Comparison of ENCODE assay signal across 8 cellular contexts in genomic region chr19:18091217-18091608, GRCh38. TPM values are rescaled to one million over a fixed set of nuclear protein-coding genes. Genes with fewer than 3 reads are reported as not detected.
DNase-seq lines count a peak whose midpoint lies in the region; ATAC-seq and TF ChIP-seq lines count a peak whose summit lies in the region.

No MANE protein-coding gene starts in this region.

- peaks cover 0 to 7% of the 10 kb centered on the region in 2 donors for H3K4me1 ChIP-seq in adrenal gland (replicated peaks in 1 of 2)

- no peak for TF ChIP-seq CTCF in adrenal gland (IDR thresholded peaks at IDR 0.05)

- no peaks in the 10 kb centered on the region for H3K36me3 ChIP-seq in adrenal gland (replicated peaks in 1 of 2)

- H3K4me3 ChIP-seq in adrenal gland: no peak overlapping the region
- H3K4me3 ChIP-seq in skin epidermis: no peak overlapping the region

- TF ChIP-seq POLR2A in GM15510 (IDR thresholded peaks at IDR 0.05; ENCODE audit: borderline replicate concordance, extremely low read depth, insufficient read length) (peak; percentile 54), adrenal gland (IDR thresholded peaks at IDR 0.05) (no peak)

- H3K9me3 ChIP-seq in adrenal gland (replicated peaks in 1 of 3): no peaks in the 10 kb centered on the region

- ATAC-seq in GM18870 (IDR thresholded peaks at IDR 0.05; ENCODE audit: unreplicated experiment) (no peak), HG03565 (IDR thresholded peaks at IDR 0.05; ENCODE audit: unreplicated experiment) (no peak)

- peak overlapping the region in 2 of 5 donors; percentile 30 to 69 for H3K27ac ChIP-seq in adrenal gland
- peak overlapping the region in 17 of 21 experiments; percentile 25 to 88 (median 70) for H3K27ac ChIP-seq in skin epidermis

- DNase-seq in T-helper 9 cell (peak; percentile 73), adrenal gland (peak in 6 of 7 donors; percentile 42 to 69 (median 50)), NCI-H2081 treated with DMSO at 0.1 percent for 48 hours (lab: John Stamatoyannopoulos, UW) (no peak), kidney tubule cell (ENCODE audit: low spot score) (no peak)

- WGBS in adrenal gland, 4 donors: 51 to 63% (median 53%) methylated on average over 6 to 12 of the region's 12 CpGs

- intact Hi-C loops in adrenal gland (cut with DNase I): no loop called here

- H3K27me3 ChIP-seq in adrenal gland: no peaks in the 10 kb centered on the region

RNA-seq across cellular contexts. Expression of gene IL12RB1, which starts 4.5 kb away (rescaled TPM):
- total RNA-seq in adrenal gland: 1 to 10 TPM in 7 of 8 donors, not detected in 1; 1.4 to 7.4 (median 2.3) TPM
- 1 to 10 TPM in 2 of 3 donors, under 1 TPM in 1; 0.84 to 1.8 (median 1.1) TPM for polyA plus RNA-seq in adrenal gland

RNA-seq across cellular contexts. Expression of gene MAST3, which starts 6.4 kb away (rescaled TPM):
- 10 to 100 TPM in 6 of 8 donors, 1 to 10 TPM in 2; 6.0 to 18.6 (median 12.5) TPM for total RNA-seq in adrenal gland
- 10 to 100 TPM in 1 of 3 donors, 1 to 10 TPM in 2; 1.8 to 19.1 (median 7.1) TPM for polyA plus RNA-seq in adrenal gland

Comparison
In these comparisons a context has a peak if more than half of its experiments do, and no peak if none do; other contexts are left out.
1. DNase-seq: peak in T-helper 9 cell (single experiment) and adrenal gland (6 of 7); none in NCI-H2081 treated with DMSO at 0.1 percent for 48 hours (single experiment) and kidney tubule cell (single experiment).